In genomic region chr1:42950146-42950480, GRCh38 we compare ENCODE assay signal across 1 cellular context.
A peak's percentile ranks its signal among the peaks of the same experiment; 100 is the strongest.
TF ChIP-seq lines count a peak whose summit lies in the region.

No MANE protein-coding gene starts in this region.

TF ChIP-seq in SK-N-SH, 30 proteins besides CTCF, POLR2A, EP300 and RAD21 (continued from another document):
- TF ChIP-seq ZBTB33 (IDR thresholded peaks at IDR 0.05; ENCODE audit: borderline replicate concordance, low read depth), result no peak
- 0 out of 2 replicates have a peak, but pooled peaks have one; percentile 13 for TF ChIP-seq SIN3A (IDR thresholded peaks at IDR 0.05; ENCODE audit: borderline replicate concordance, low read depth, low read length)
- no peak; the same call in 1 of the 2 replicates for TF ChIP-seq NFIC (IDR thresholded peaks at IDR 0.05; ENCODE audit: borderline replicate concordance)
- TF ChIP-seq USF2 (IDR thresholded peaks at IDR 0.05; ENCODE audit: borderline replicate concordance, low read depth, low read length), result no peak
- no peak for TF ChIP-seq NRF1 (IDR thresholded peaks at IDR 0.05; ENCODE audit: low read depth, low read length)
- no peak for TF ChIP-seq FOXM1 (IDR thresholded peaks at IDR 0.05; ENCODE audit: low read depth)
